Comparison of ENCODE assay signal across 1 cellular context in the genomic region with DNA sequence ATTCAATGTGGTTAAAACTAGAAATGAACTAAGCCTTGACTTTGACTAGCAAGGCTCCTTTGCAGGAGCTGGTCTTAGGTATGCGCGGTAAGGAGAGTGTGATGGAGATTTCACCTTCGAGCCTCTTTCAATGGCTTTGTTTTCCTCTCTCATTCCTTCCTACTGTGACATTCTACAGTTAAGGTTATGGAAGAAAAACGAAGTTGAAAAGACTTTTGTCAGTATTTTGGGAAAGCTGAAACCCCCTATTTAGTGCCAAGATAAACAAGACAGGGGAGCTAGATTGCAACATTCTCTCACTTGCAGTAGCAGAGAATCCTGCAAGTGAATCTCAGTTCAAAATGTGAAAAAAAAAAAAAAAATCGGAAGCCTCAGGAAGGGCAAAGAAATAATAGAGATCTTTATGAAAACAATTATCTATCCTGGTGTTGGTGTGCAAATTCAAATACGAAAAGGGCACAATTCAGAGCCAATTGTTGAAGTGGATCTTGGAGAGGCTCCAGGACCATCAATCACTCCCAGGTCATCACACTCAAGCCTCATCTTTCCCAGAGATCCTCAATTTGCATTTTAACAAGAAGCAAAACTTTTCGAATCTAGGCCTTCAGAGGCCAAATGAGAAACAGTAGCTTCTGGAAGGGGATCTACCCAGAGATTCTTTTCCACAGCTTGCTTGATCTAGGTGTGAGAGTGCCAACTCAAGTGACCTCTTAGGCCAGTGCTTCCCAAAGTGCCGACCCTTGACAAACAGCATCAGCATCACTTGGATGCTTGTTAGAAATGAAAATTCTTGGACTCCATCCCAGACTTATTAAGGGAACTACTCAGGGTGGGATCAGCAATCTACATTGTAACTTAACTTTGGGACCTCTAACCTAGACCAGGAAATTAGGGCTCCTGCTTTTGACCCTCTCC.
TF ChIP-seq lines count a peak whose summit lies in the region.

No MANE protein-coding gene starts in this region.

TF ChIP-seq in SK-N-SH, 30 proteins besides CTCF, POLR2A, EP300 and RAD21 (continued from another document):
- no peak for TF ChIP-seq RCOR1 (IDR thresholded peaks at IDR 0.05; ENCODE audit: low read length)
- TF ChIP-seq NRF1 (IDR thresholded peaks at IDR 0.05; ENCODE audit: low read depth, low read length): no peak
- no peak for TF ChIP-seq FOSL2 (IDR thresholded peaks at IDR 0.05; ENCODE audit: borderline replicate concordance, low read depth)
- no peak for TF ChIP-seq GATA2 (CRISPR knock-in tag; IDR thresholded peaks at IDR 0.05)
- no peak for TF ChIP-seq RFX5 (IDR thresholded peaks at IDR 0.05; ENCODE audit: low read length)
- TF ChIP-seq TEAD4 (IDR thresholded peaks at IDR 0.05; ENCODE audit: borderline replicate concordance, insufficient read depth): no peak
- TF ChIP-seq, protein P1, sequence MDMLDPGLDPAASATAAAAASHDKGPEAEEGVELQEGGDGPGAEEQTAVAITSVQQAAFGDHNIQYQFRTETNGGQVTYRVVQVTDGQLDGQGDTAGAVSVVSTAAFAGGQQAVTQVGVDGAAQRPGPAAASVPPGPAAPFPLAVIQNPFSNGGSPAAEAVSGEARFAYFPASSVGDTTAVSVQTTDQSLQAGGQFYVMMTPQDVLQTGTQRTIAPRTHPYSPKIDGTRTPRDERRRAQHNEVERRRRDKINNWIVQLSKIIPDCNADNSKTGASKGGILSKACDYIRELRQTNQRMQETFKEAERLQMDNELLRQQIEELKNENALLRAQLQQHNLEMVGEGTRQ (IDR thresholded peaks at IDR 0.05; ENCODE audit: borderline replicate concordance, low read depth, low read length): no peak
- TF ChIP-seq SIN3A (IDR thresholded peaks at IDR 0.05; ENCODE audit: borderline replicate concordance, low read depth, low read length): no peak
